ENCODE assay signal across 15 cellular contexts in genomic region chr13:99214691-99215090, GRCh38. TPM values are rescaled to one million over a fixed set of nuclear protein-coding genes. Genes with fewer than 3 reads are reported as not detected.
DNase-seq lines count a peak whose midpoint lies in the region; TF ChIP-seq lines count a peak whose summit lies in the region.
"Had no signal": no experiment of that assay in that cellular context is flagged by ENCODE, and none has a peak within 500 bp of the region (broad histone marks: within the 10 kb centered on the region; RNA-seq: fewer than 3 reads in every experiment).

No MANE protein-coding gene starts in this region.

- 53 to 63% methylated on average over 1 of the region's 1 CpG for WGBS in lower leg skin, 2 donors

- intact Hi-C loops in CD4-positive, alpha-beta memory T cell (cut with micrococcal nuclease), result loop anchor here (1.0 to 5.0 kb wide), 4 partner anchors 10 to 283 kb away; partner anchors contain the start of gene UBAC2
- intact Hi-C loops in lower leg skin (cut with DNase I; ENCODE audit: low total_unique reads), result no loop called here

- H3K9me3 Mint-ChIP-seq in CD4-positive, alpha-beta memory T cell, result no peaks in the 10 kb centered on the region
- no peaks in the 10 kb centered on the region for H3K9me3 Mint-ChIP-seq in neural crest cell

- peaks cover 14 to 26% of the 10 kb centered on the region in 2 donors for H3K36me3 Mint-ChIP-seq in CD4-positive, alpha-beta memory T cell
- H3K36me3 Mint-ChIP-seq in neural crest cell (ENCODE audit: low read depth), result peaks cover 2% of the 10 kb centered on the region

- POLR2A ChIA-PET in CD4-positive, alpha-beta memory T cell (lab: Charles Lee; ENCODE audit: partially characterized antibody), result interaction anchor here (0.7 to 7.0 kb wide), 12 partner anchors 12 to 54 kb away, joined by 3 to 251 read pairs (median 3); partner anchors contain the start of genes GPR18 and UBAC2

- peak overlapping the region; percentile 68 for H3K27ac ChIP-seq in CD4-positive, alpha-beta memory T cell (ENCODE audit: low read depth, low read length)
- H3K27ac ChIP-seq in HUES48 (ENCODE audit: low read depth, low read length) (peak overlapping the region; percentile 51), caudate nucleus (ENCODE audit: low read depth, low read length) (peak overlapping the region; percentile 52)
- H3K27ac ChIP-seq: right lobe of liver, SJSA1 had no signal

- peaks cover 79% of the 10 kb centered on the region for H3K4me1 ChIP-seq in CD4-positive, alpha-beta memory T cell (ENCODE audit: insufficient read depth, low read length)
- H3K4me1 ChIP-seq in HUES48 (ENCODE audit: control insufficient read depth, insufficient read depth, low read length), result peaks cover 18% of the 10 kb centered on the region
- H3K4me1 ChIP-seq: SJSA1 had no signal

- peak overlapping the region; percentile 96 to 99 (median 99) for H3K27ac Mint-ChIP-seq in CD4-positive, alpha-beta memory T cell
- peak overlapping the region; percentile 1 for H3K27ac Mint-ChIP-seq in neural crest cell (ENCODE audit: unreplicated experiment)

- no peak for DNase-seq in CD4-positive, alpha-beta memory T cell
- DNase-seq in caudate nucleus (lab: John Stamatoyannopoulos, UW) (no peak), neural crest cell (ENCODE audit: low read depth, low spot score) (no peak), HPDE6-E6E7 (ENCODE audit: extremely low spot score) (no peak), lower leg skin (ENCODE audit: low spot score in 2 of 2) (no peak), NCI-H2107 (lab: John Stamatoyannopoulos, UW) (no peak)
- DNase-seq: GF-D8, NCI-H1048, NCI-H345, right lobe of liver had no signal

- TF ChIP-seq CTCF in neural crest cell (conservative IDR thresholded peaks at IDR 0.05) (no peak), lower leg skin (IDR thresholded peaks at IDR 0.05) (no peak)

- H3K27me3 ChIP-seq in CD4-positive, alpha-beta memory T cell (ENCODE audit: insufficient read depth, low read length), result no peaks in the 10 kb centered on the region
- no peaks in the 10 kb centered on the region for H3K27me3 ChIP-seq in HUES48 (ENCODE audit: control insufficient read depth, insufficient read depth, low read length)
- H3K27me3 ChIP-seq: right lobe of liver, SJSA1 had no signal

- H3K4me3 Mint-ChIP-seq in CD4-positive, alpha-beta memory T cell, result peak overlapping the region; percentile 91 to 97 (median 94)
- H3K4me3 Mint-ChIP-seq in neural crest cell, result peak overlapping the region; percentile 39

- H3K27me3 Mint-ChIP-seq in CD4-positive, alpha-beta memory T cell, result no peaks in the 10 kb centered on the region
- H3K27me3 Mint-ChIP-seq in neural crest cell (ENCODE audit: low read depth), result no peaks in the 10 kb centered on the region

- H3K4me3 ChIP-seq in CD4-positive, alpha-beta memory T cell (ENCODE audit: low read length in 2 of 2), result peak overlapping the region; percentile 62 to 71
- H3K4me3 ChIP-seq in HUES48 (ENCODE audit: low read depth, low read length) (no peak overlapping the region), lower leg skin (ENCODE audit: low read depth, poor library complexity, severe bottlenecking) (no peak overlapping the region)
- H3K4me3 ChIP-seq: right lobe of liver, SJSA1 had no signal

- TF ChIP-seq POLR2A in lower leg skin (IDR thresholded peaks at IDR 0.05), result no peak

- H3K4me1 Mint-ChIP-seq in CD4-positive, alpha-beta memory T cell, result peaks cover 56 to 92% (median 74%) of the 10 kb centered on the region in 4 donors
- peaks cover 37% of the 10 kb centered on the region for H3K4me1 Mint-ChIP-seq in neural crest cell

- no peak overlapping the region for H3K9ac ChIP-seq in HUES48 (ENCODE audit: low read depth, low read length)

- H3K9me3 ChIP-seq in CD4-positive, alpha-beta memory T cell (ENCODE audit: control insufficient read depth in 1 of 2, low read length in 2 of 2), result no peaks in the 10 kb centered on the region
- no peaks in the 10 kb centered on the region for H3K9me3 ChIP-seq in HUES48 (ENCODE audit: control insufficient read depth, insufficient read depth, low read length)
- H3K9me3 ChIP-seq: right lobe of liver, SJSA1 had no signal

- CTCF ChIA-PET in CD4-positive, alpha-beta memory T cell (lab: Charles Lee; ENCODE audit: partially characterized antibody), result interaction anchor here (0.7 to 3.2 kb wide), 11 partner anchors 9 to 221 kb away, joined by 3 to 24 read pairs (median 8); partner anchors contain the start of gene UBAC2

- H3K36me3 ChIP-seq in CD4-positive, alpha-beta memory T cell (ENCODE audit: insufficient read depth, low read length), result no peaks in the 10 kb centered on the region
- no peaks in the 10 kb centered on the region for H3K36me3 ChIP-seq in HUES48 (ENCODE audit: control insufficient read depth, insufficient read depth, low read length)

RNA-seq across cellular contexts. Expression of gene UBAC2, which starts 14.0 kb away (rescaled TPM):
- 10 to 100 TPM; 88.4 to 89.0 TPM for total RNA-seq in CD4-positive, alpha-beta memory T cell
- polyA plus RNA-seq in CD4-positive, alpha-beta memory T cell, result 100 to 1,000 TPM; 112 to 161 TPM
- total RNA-seq in neural crest cell (58.8 and 59.8 TPM in 2 replicates), lower leg skin (100 to 1,000 TPM in 2 of 4 donors, 10 to 100 TPM in 2; 94.8 to 125 (median 106) TPM)

RNA-seq across cellular contexts. Expression of gene GPR18, which starts 43.5 kb away (rescaled TPM):
- 10 to 100 TPM; 21.5 to 22.8 TPM for total RNA-seq in CD4-positive, alpha-beta memory T cell
- 10 to 100 TPM; 23.1 to 29.5 TPM for polyA plus RNA-seq in CD4-positive, alpha-beta memory T cell
- total RNA-seq in neural crest cell (not detected in 2 replicates), lower leg skin (not detected)
- total RNA-seq: cardiac septum, HepG2, SJSA1 had no signal
- polyA plus RNA-seq: HepG2, neural cell had no signal

Comparison
In these comparisons a context has a peak if more than half of its experiments do, and no peak if none do; other contexts are left out.
1. H3K4me3 ChIP-seq: peak in CD4-positive, alpha-beta memory T cell (2 of 2); none in HUES48 (single experiment) and lower leg skin (single experiment).
2. RNA of gene GPR18, which starts 43.5 kb away (total RNA-seq): 21.5 to 22.8 TPM in CD4-positive, alpha-beta memory T cell; not detected in neural crest cell and not detected in lower leg skin; every median in the first group is over 10 times any median in the second.
3. Peak in every context shown above with its lines, with median percentiles within 50 percentile points of each other: H3K27ac ChIP-seq.